In genomic region chr7:156069897-156070296, GRCh38 we compare ENCODE assay signal across 34 cellular contexts.
"Had no signal": no experiment of that assay in that cellular context is flagged by ENCODE, and none has a peak within 500 bp of the region (broad histone marks: within the 10 kb centered on the region; RNA-seq: fewer than 3 reads in every experiment).

No MANE protein-coding gene starts in this region.

- H3K27me3 ChIP-seq: adrenal gland, ascending aorta, body of pancreas, brain microvascular endothelial cell, cardiac muscle cell had no signal

- DNase-seq: activated effector memory CD4-positive, alpha-beta T cell treated with anti-CD3 and anti-CD28 coated beads, Interleukin-2, amount 50 U/mL, for 16 hours; activated effector memory CD4-positive, alpha-beta T cell treated with Interleukin-2 at 50 U/mL for 16 hours; activated gamma-delta T cell; activated gamma-delta T cell treated with Interleukin-2 at 50 U/mL for 16 hours; activated naive CD4-positive, alpha-beta T cell; activated naive CD4-positive, alpha-beta T cell treated with anti-CD3 and anti-CD28 coated beads for 36 hours; activated naive CD4-positive, alpha-beta T cell treated with anti-CD3 and anti-CD28 coated beads, Interleukin-2, amount 10 ng/mL, durations not matched to agents 7 days and 5 days; activated naive CD4-positive, alpha-beta T cell treated with anti-CD3 and anti-CD28 coated beads, Interleukin-2, amount 50 U/mL, for 16 hours; activated naive CD4-positive, alpha-beta T cell treated with Interleukin-2 at 50 U/mL for 16 hours; activated naive CD8-positive, alpha-beta T cell treated with anti-CD3 and anti-CD28 coated beads for 36 hours; activated naive CD8-positive, alpha-beta T cell treated with anti-CD3 and anti-CD28 coated beads, Interleukin-2, amount 10 ng/mL, durations not matched to agents 7 days and 5 days; activated naive CD8-positive, alpha-beta T cell treated with anti-CD3 and anti-CD28 coated beads, Interleukin-2, amount 50 U/mL, for 24 hours; activated T-cell treated with anti-CD3 and anti-CD28 coated beads, Interleukin-2, amount 50 U/mL, for 1 hour; activated T-cell treated with anti-CD3 and anti-CD28 coated beads, Interleukin-2, amount 50 U/mL, for 24 hours; activated T-cell treated with anti-CD3 and anti-CD28 coated beads, Interleukin-2, amount 50 U/mL, for 4 hours; activated T-cell treated with anti-CD3 and anti-CD28 coated beads, Interleukin-2, amount 50 U/mL, for 48 hours; activated T-cell treated with anti-CD3 and anti-CD28 coated beads, Interleukin-2, amount 50 U/mL, for 72 hours; amniotic stem cell; amygdala; anterior cingulate cortex; aorta; body of pancreas; brain microvascular endothelial cell; caudate nucleus; central memory CD4-positive, alpha-beta T cell; cerebellar nuclear complex had no signal

- H3K4me3 ChIP-seq: adrenal gland, ascending aorta, body of pancreas, breast epithelium, cardiac muscle cell had no signal

- H3K4me1 ChIP-seq: adrenal gland, ascending aorta, body of pancreas, breast epithelium had no signal

- ATAC-seq: activated naive CD4-positive, alpha-beta T cell treated with anti-CD3 and anti-CD28 coated beads, Interleukin-2, amount 50 U/mL, for 72 hours; activated naive CD8-positive, alpha-beta T cell treated with anti-CD3 and anti-CD28 coated beads, Interleukin-2, amount 50 U/mL, for 24 hours; activated T-cell treated with anti-CD3 and anti-CD28 coated beads, Interleukin-2, amount 50 U/mL, for 4 hours; activated T-cell treated with anti-CD3 and anti-CD28 coated beads, Interleukin-2, amount 50 U/mL, for 72 hours; activated T-helper 17 cell treated with anti-CD3 and anti-CD28 coated beads, Interleukin-2, amount 50 U/mL, for 72 hours; body of pancreas had no signal

- H3K36me3 ChIP-seq: adrenal gland, ascending aorta, brain microvascular endothelial cell, breast epithelium, cardiac muscle cell had no signal

- FAIRE-seq: astrocyte, bronchial epithelial cell had no signal

- H3K27ac ChIP-seq: adrenal gland, ascending aorta, body of pancreas, brain microvascular endothelial cell, breast epithelium, cardiac muscle cell had no signal

- H3K9me3 ChIP-seq: adrenal gland, ascending aorta, body of pancreas, breast epithelium had no signal
